ENCODE assay signal across 1 cellular context in genomic region chr2:38626326-38627031, GRCh38.
TF ChIP-seq lines count a peak whose summit lies in the region.

No MANE protein-coding gene starts in this region.

TF ChIP-seq in K562, 482 proteins besides CTCF, POLR2A, EP300 and RAD21 (continued from another document):
- TF ChIP-seq ZNF511 (CRISPR knock-in tag; IDR thresholded peaks at IDR 0.05) (no peak), HMG20B (CRISPR knock-in tag; IDR thresholded peaks at IDR 0.05) (no peak), PBX2 (CRISPR knock-in tag; IDR thresholded peaks at IDR 0.05; ENCODE audit: low read depth) (no peak), PBX2 (tag; conservative IDR thresholded peaks at IDR 0.05; ENCODE audit: low read depth) (no peak), ARHGAP35 (IDR thresholded peaks at IDR 0.05; ENCODE audit: partially characterized antibody) (no peak), AFF4 (CRISPR knock-in tag; IDR thresholded peaks at IDR 0.05) (no peak), SP1 (CRISPR knock-in tag; IDR thresholded peaks at IDR 0.05) (no peak), VEZF1 (CRISPR knock-in tag; IDR thresholded peaks at IDR 0.05) (peak; percentile 57; the same call in 1 of the 2 replicates), ZNF384 (IDR thresholded peaks at IDR 0.05; ENCODE audit: low read depth, low read length) (no peak), MAFF (IDR thresholded peaks at IDR 0.05; ENCODE audit: low read length) (no peak), PML (IDR thresholded peaks at IDR 0.05; ENCODE audit: low read length) (no peak), E2F1 (CRISPR knock-in tag; IDR thresholded peaks at IDR 0.05) (no peak), ZNF311 (CRISPR knock-in tag; IDR thresholded peaks at IDR 0.05) (no peak), POLR2G (IDR thresholded peaks at IDR 0.05; ENCODE audit: low read depth, low read length) (no peak), ZNF175 (CRISPR knock-in tag; IDR thresholded peaks at IDR 0.05; ENCODE audit: low read depth) (no peak), TAF9B (IDR thresholded peaks at IDR 0.05; ENCODE audit: partially characterized antibody) (no peak)
